12 cellular contexts compared by ENCODE assay signal in genomic region chr3:160886421-160886820, GRCh38.
DNase-seq lines count a peak whose midpoint lies in the region; ATAC-seq and TF ChIP-seq lines count a peak whose summit lies in the region.
"Had no signal": no experiment of that assay in that cellular context is flagged by ENCODE, and none has a peak within 500 bp of the region (broad histone marks: within the 10 kb centered on the region; RNA-seq: fewer than 3 reads in every experiment).

No MANE protein-coding gene starts in this region.

- no peaks in the 10 kb centered on the region for H3K4me1 ChIP-seq in right cardiac atrium (ENCODE audit: control insufficient read depth, insufficient read depth, low read length)

- no peak overlapping the region for H3K4me3 ChIP-seq in right cardiac atrium (ENCODE audit: low read length)
- H3K4me3 ChIP-seq: MG63, skin epidermis had no signal

- peak overlapping the region; percentile 92 for H3K27ac Mint-ChIP-seq in glutamatergic neuron (ENCODE audit: unreplicated experiment)
- H3K27ac Mint-ChIP-seq in stimulated activated effector memory CD8-positive, alpha-beta T cell treated with anti-CD3 and anti-CD28 coated beads, Interleukin-12 subunit alpha, Interleukin-12 subunit beta, amount 100 ng/mL, for 72 hours: no peak overlapping the region

- H3K27ac ChIP-seq in right cardiac atrium (ENCODE audit: low read length): no peak overlapping the region

- intact Hi-C loops in right cardiac atrium (cut with DNase I): no loop called here

- H3K4me1 Mint-ChIP-seq in glutamatergic neuron (ENCODE audit: low read depth, unreplicated experiment): peaks cover 37% of the 10 kb centered on the region
- no peaks in the 10 kb centered on the region for H3K4me1 Mint-ChIP-seq in stimulated activated effector memory CD8-positive, alpha-beta T cell treated with anti-CD3 and anti-CD28 coated beads, Interleukin-12 subunit alpha, Interleukin-12 subunit beta, amount 100 ng/mL, for 72 hours

- peaks cover 31% of the 10 kb centered on the region for H3K36me3 Mint-ChIP-seq in glutamatergic neuron (ENCODE audit: unreplicated experiment)
- no peaks in the 10 kb centered on the region for H3K36me3 Mint-ChIP-seq in stimulated activated effector memory CD8-positive, alpha-beta T cell treated with anti-CD3 and anti-CD28 coated beads, Interleukin-12 subunit alpha, Interleukin-12 subunit beta, amount 100 ng/mL, for 72 hours

- DNase-seq in glutamatergic neuron (no peak), amniotic stem cell (lab: John Stamatoyannopoulos, UW) (no peak), NOMO-1 treated with DMSO at 0.1 percent for 48 hours (lab: John Stamatoyannopoulos, UW; ENCODE audit: unreplicated experiment) (no peak), right cardiac atrium (no peak)
- DNase-seq in stimulated activated effector memory CD8-positive, alpha-beta T cell treated with anti-CD3 and anti-CD28 coated beads, Interleukin-12 subunit alpha, Interleukin-12 subunit beta, amount 100 ng/mL, for 72 hours (ENCODE audit: low spot score in 2 of 2): no peak
- DNase-seq: central memory CD4-positive, alpha-beta T cell; mammary epithelial cell had no signal

- WGBS in right cardiac atrium: 74% methylated on average over 4 of the region's 4 CpGs

- no peak for TF ChIP-seq CTCF in glutamatergic neuron (IDR thresholded peaks at IDR 0.05; ENCODE audit: partially characterized antibody, unreplicated experiment)

- H3K9me3 Mint-ChIP-seq in glutamatergic neuron (ENCODE audit: unreplicated experiment): peaks cover 28% of the 10 kb centered on the region
- peaks cover 17% of the 10 kb centered on the region for H3K9me3 Mint-ChIP-seq in stimulated activated effector memory CD8-positive, alpha-beta T cell treated with anti-CD3 and anti-CD28 coated beads, Interleukin-12 subunit alpha, Interleukin-12 subunit beta, amount 100 ng/mL, for 72 hours

- H3K4me3 Mint-ChIP-seq in glutamatergic neuron (ENCODE audit: unreplicated experiment): peak overlapping the region; percentile 69
- H3K4me3 Mint-ChIP-seq in stimulated activated effector memory CD8-positive, alpha-beta T cell treated with anti-CD3 and anti-CD28 coated beads, Interleukin-12 subunit alpha, Interleukin-12 subunit beta, amount 100 ng/mL, for 72 hours: no peak overlapping the region

- no peaks in the 10 kb centered on the region for H3K27me3 ChIP-seq in right cardiac atrium (ENCODE audit: control insufficient read depth, insufficient read depth)
- H3K27me3 ChIP-seq: MG63 had no signal

- no peaks in the 10 kb centered on the region for H3K9me3 ChIP-seq in right cardiac atrium (ENCODE audit: control insufficient read depth, low read length)
- H3K9me3 ChIP-seq: MG63 had no signal

- H3K27me3 Mint-ChIP-seq in glutamatergic neuron (ENCODE audit: unreplicated experiment): peaks cover 22% of the 10 kb centered on the region

- ATAC-seq in GM18520 (IDR thresholded peaks at IDR 0.05; ENCODE audit: unreplicated experiment): peak; percentile 90
- ATAC-seq in GM21529 (IDR thresholded peaks at IDR 0.05; ENCODE audit: unreplicated experiment): peak; percentile 86
- ATAC-seq in HG03108 (IDR thresholded peaks at IDR 0.05; ENCODE audit: unreplicated experiment): peak; percentile 88
- no peak for ATAC-seq in right cardiac atrium
- no peak for ATAC-seq in stimulated activated effector memory CD8-positive, alpha-beta T cell treated with anti-CD3 and anti-CD28 coated beads, Interleukin-12 subunit alpha, Interleukin-12 subunit beta, amount 100 ng/mL, for 72 hours

Comparison
In these comparisons a context has a peak if more than half of its experiments do, and no peak if none do; other contexts are left out.
1. ATAC-seq: peak in GM18520 (single experiment), GM21529 (single experiment) and HG03108 (single experiment); none in right cardiac atrium (0 of 2) and stimulated activated effector memory CD8-positive, alpha-beta T cell treated with anti-CD3 and anti-CD28 coated beads, Interleukin-12 subunit alpha, Interleukin-12 subunit beta, amount 100 ng/mL, for 72 hours (single experiment).